15 cellular contexts compared by ENCODE assay signal in the genomic region with DNA sequence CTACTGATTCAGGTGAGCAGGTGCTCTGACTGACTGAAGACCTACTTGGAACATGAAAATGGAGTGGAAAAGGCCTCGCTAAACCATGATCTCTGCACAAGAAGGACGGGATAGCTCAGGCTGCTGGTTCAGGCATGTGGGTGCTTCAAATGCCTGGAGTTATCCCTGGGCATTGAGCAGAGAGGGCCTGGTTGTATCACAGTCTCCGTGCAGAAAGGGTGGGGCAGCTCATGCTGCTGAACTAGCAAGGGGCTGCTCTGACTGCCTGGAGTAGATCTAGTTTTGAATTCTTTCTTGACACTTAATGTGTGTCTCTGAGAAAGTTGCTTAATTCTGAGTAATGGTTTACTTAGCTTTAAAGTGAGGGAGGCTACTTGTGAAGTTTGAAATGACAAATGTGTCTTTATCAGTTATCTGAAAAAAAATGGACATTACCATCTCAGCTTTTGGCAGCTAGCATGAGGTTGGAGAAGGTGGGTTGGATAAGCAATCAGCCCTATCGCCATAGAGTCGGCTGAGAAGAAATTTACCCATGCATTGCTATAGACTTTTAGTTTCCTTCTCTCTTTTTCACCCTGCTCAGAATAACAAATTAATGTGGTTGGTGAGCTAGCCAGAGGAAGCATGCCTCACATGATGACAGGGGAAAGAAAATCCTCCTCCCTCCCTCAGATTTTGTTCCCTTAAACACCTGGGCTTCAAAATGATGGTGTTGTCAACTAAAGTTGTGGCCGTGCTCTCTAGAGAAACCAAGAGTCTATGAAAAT.
"Had no signal": no experiment of that assay in that cellular context is flagged by ENCODE, and none has a peak within 500 bp of the region (broad histone marks: within the 10 kb centered on the region; RNA-seq: fewer than 3 reads in every experiment).

No MANE protein-coding gene starts in this region.

- H3K4me1 Mint-ChIP-seq: activated naive CD8-positive, alpha-beta T cell treated with anti-CD3 and anti-CD28 coated beads, Interleukin-2, amount 10 ng/mL, durations not matched to agents 7 days and 5 days; endodermal cell; naive thymus-derived CD4-positive, alpha-beta T cell; stimulated activated memory B cell treated with anti-CD40 and anti-IgM and Interleukin-4, amounts not matched to agents 10 μg/mL and 1 μg/mL and 100 μg/mL, for 72 hours had no signal

- H2AFZ ChIP-seq: parathyroid adenoma had no signal

- H3K27ac Mint-ChIP-seq: activated naive CD8-positive, alpha-beta T cell treated with anti-CD3 and anti-CD28 coated beads, Interleukin-2, amount 10 ng/mL, durations not matched to agents 7 days and 5 days; dendritic cell treated with granulocyte-macrophage colony-stimulating factor and Interleukin-4, amounts not matched to agents 40 ng/mL and 50 ng/mL, for 4 days; endodermal cell; naive thymus-derived CD4-positive, alpha-beta T cell; stimulated activated memory B cell treated with anti-CD40 and anti-IgM and Interleukin-4, amounts not matched to agents 10 μg/mL and 1 μg/mL and 100 μg/mL, for 72 hours had no signal

- H3K9me3 ChIP-seq: ascending aorta, breast epithelium, gastroesophageal sphincter, mucosa of descending colon had no signal

- H3K9me3 Mint-ChIP-seq: activated naive CD8-positive, alpha-beta T cell treated with anti-CD3 and anti-CD28 coated beads, Interleukin-2, amount 10 ng/mL, durations not matched to agents 7 days and 5 days; dendritic cell treated with granulocyte-macrophage colony-stimulating factor and Interleukin-4, amounts not matched to agents 40 ng/mL and 50 ng/mL, for 4 days; endodermal cell had no signal

- H3K4me3 Mint-ChIP-seq: activated naive CD8-positive, alpha-beta T cell treated with anti-CD3 and anti-CD28 coated beads, Interleukin-2, amount 10 ng/mL, durations not matched to agents 7 days and 5 days; dendritic cell treated with granulocyte-macrophage colony-stimulating factor and Interleukin-4, amounts not matched to agents 40 ng/mL and 50 ng/mL, for 4 days; endodermal cell; naive thymus-derived CD4-positive, alpha-beta T cell; stimulated activated memory B cell treated with anti-CD40 and anti-IgM and Interleukin-4, amounts not matched to agents 10 μg/mL and 1 μg/mL and 100 μg/mL, for 72 hours had no signal

- H3K27me3 ChIP-seq: ascending aorta, breast epithelium had no signal

- DNase-seq: activated CD4-positive, alpha-beta T cell treated with anti-CD3 and anti-CD28 coated beads, Interleukin-2, amount 50 U/mL, for 1 hour; activated naive CD4-positive, alpha-beta T cell; activated naive CD8-positive, alpha-beta T cell treated with anti-CD3 and anti-CD28 coated beads, Interleukin-2, amount 10 ng/mL, durations not matched to agents 7 days and 5 days; cerebellar nuclear complex; naive thymus-derived CD4-positive, alpha-beta T cell; stimulated activated CD4-positive, alpha-beta T cell treated with anti-CD3 and anti-CD28 coated beads, Interleukin-12 subunit alpha, Interleukin-12 subunit beta, amount 100 ng/mL, for 4 hours; stimulated activated CD4-positive, alpha-beta T cell treated with anti-CD3 and anti-CD28 coated beads, Interleukin-2, amount 100 ng/mL, for 48 hours had no signal

- H3K27ac ChIP-seq: ascending aorta, breast epithelium, gastroesophageal sphincter, parathyroid adenoma had no signal

- H3K9ac ChIP-seq: parathyroid adenoma had no signal

- H3K4me3 ChIP-seq: ascending aorta, breast epithelium, gastroesophageal sphincter, mucosa of descending colon had no signal

- H3K36me3 Mint-ChIP-seq: activated naive CD8-positive, alpha-beta T cell treated with anti-CD3 and anti-CD28 coated beads, Interleukin-2, amount 10 ng/mL, durations not matched to agents 7 days and 5 days; naive thymus-derived CD4-positive, alpha-beta T cell; stimulated activated memory B cell treated with anti-CD40 and anti-IgM and Interleukin-4, amounts not matched to agents 10 μg/mL and 1 μg/mL and 100 μg/mL, for 72 hours had no signal

- ATAC-seq: gastroesophageal sphincter; naive thymus-derived CD4-positive, alpha-beta T cell; stimulated activated memory B cell treated with anti-CD40 and anti-IgM and Interleukin-4, amounts not matched to agents 10 μg/mL and 1 μg/mL and 100 μg/mL, for 72 hours had no signal

- H3K36me3 ChIP-seq: ascending aorta, breast epithelium, gastroesophageal sphincter had no signal

- H3K79me2 ChIP-seq: parathyroid adenoma had no signal

- H3K27me3 Mint-ChIP-seq: activated naive CD8-positive, alpha-beta T cell treated with anti-CD3 and anti-CD28 coated beads, Interleukin-2, amount 10 ng/mL, durations not matched to agents 7 days and 5 days; dendritic cell treated with granulocyte-macrophage colony-stimulating factor and Interleukin-4, amounts not matched to agents 40 ng/mL and 50 ng/mL, for 4 days; naive thymus-derived CD4-positive, alpha-beta T cell; stimulated activated memory B cell treated with anti-CD40 and anti-IgM and Interleukin-4, amounts not matched to agents 10 μg/mL and 1 μg/mL and 100 μg/mL, for 72 hours had no signal

- H3K4me1 ChIP-seq: ascending aorta, breast epithelium, gastroesophageal sphincter, parathyroid adenoma had no signal
